In genomic region chr2:162091325-162092007, GRCh38 we compare ENCODE assay signal across 10 cellular contexts. TPM values are rescaled to one million over a fixed set of nuclear protein-coding genes. Genes with fewer than 3 reads are reported as not detected.
DNase-seq lines count a peak whose midpoint lies in the region; ATAC-seq, FAIRE-seq and TF ChIP-seq lines count a peak whose summit lies in the region.
"Had no signal": no experiment of that assay in that cellular context is flagged by ENCODE, and none has a peak within 500 bp of the region (broad histone marks: within the 10 kb centered on the region; RNA-seq: fewer than 3 reads in every experiment).

No MANE protein-coding gene starts in this region.

- CTCF ChIA-PET in HEK293 (lab: Yijun Ruan, JAX), result interaction anchor here (1.1 kb wide), 1 partner anchor 91 kb away, joined by 3 read pairs; no protein-coding TSS in a partner anchor
- CTCF ChIA-PET in HepG2 (lab: Yijun Ruan, JAX; ENCODE audit: low intra/inter-chr PET ratio, low total read pairs), result interaction anchor here (0.7 kb wide), 1 partner anchor 32 kb away, joined by 3 read pairs; no protein-coding TSS in a partner anchor

- H3K36me3 ChIP-seq in HEK293 (ENCODE audit: control insufficient read depth in 2 of 2, insufficient read depth in 1 of 2, low read length in 2 of 2), result no peaks in the 10 kb centered on the region
- H3K36me3 ChIP-seq in adipocyte (ENCODE audit: control insufficient read depth, insufficient read depth, low read length, severe bottlenecking), result no peaks in the 10 kb centered on the region
- H3K36me3 ChIP-seq in HepG2 (replicated peaks in 1 of 2; ENCODE audit: control insufficient read depth in 1 of 2, insufficient read depth in 2 of 2, low read length in 2 of 2), result no peaks in the 10 kb centered on the region

- H3K4me2 ChIP-seq in HepG2 (ENCODE audit: low read depth, low read length), result peak overlapping the region; percentile 3; the same call in 1 of the 2 replicates

- TF ChIP-seq RAD21 in HepG2 (CRISPR knock-in tag; IDR thresholded peaks at IDR 0.05), result peak; percentile 42; the same call in 1 of the 2 replicates

- no peak for TF ChIP-seq CTCF in HEK293 (tag by site-specific recombination; IDR thresholded peaks at IDR 0.05)
- TF ChIP-seq CTCF in HepG2 (CRISPR knock-in tag; IDR thresholded peaks at IDR 0.05), result peak; percentile 70
- no peak for TF ChIP-seq CTCF in lower leg skin (IDR thresholded peaks at IDR 0.05)

- peak in 1 of 2 experiments; percentile 34; a peak in 1 of 4 replicates for TF ChIP-seq EP300 in HepG2 (IDR thresholded peaks at IDR 0.05; ENCODE audit: low read depth in 2 of 2, low read length in 2 of 2)
- no peak for TF ChIP-seq EP300 in HepG2 (CRISPR knock-in tag; IDR thresholded peaks at IDR 0.05; ENCODE audit: borderline replicate concordance)

- H4K20me1 ChIP-seq in HepG2 (ENCODE audit: insufficient read depth, low read length), result no peaks in the 10 kb centered on the region

- ATAC-seq in HepG2 (peak; percentile 87), GM21528 (IDR thresholded peaks at IDR 0.05; ENCODE audit: low FRiP score, unreplicated experiment) (no peak)
- ATAC-seq: activated CD4-positive, CD25-positive, alpha-beta regulatory T cell treated with anti-CD3 and anti-CD28 coated beads, Interleukin-2, amount 50 U/mL, for 24 hours had no signal

- FAIRE-seq in HepG2 (lab: Jason Lieb, UNC), result no peak

- H3K27me3 ChIP-seq in adipocyte (replicated peaks; ENCODE audit: control insufficient read depth, insufficient read depth, low read length) (no peaks in the 10 kb centered on the region), HepG2 (ENCODE audit: control insufficient read depth in 1 of 2, insufficient read depth in 2 of 2, low read length in 2 of 2) (no peaks in the 10 kb centered on the region)

- H3K27ac ChIP-seq in HEK293 (ENCODE audit: extremely low read depth, low read depth, low read length), result no peak overlapping the region
- H3K27ac ChIP-seq in HepG2 (ENCODE audit: extremely low read length, insufficient read depth, low read length), result no peak overlapping the region

- H3K79me2 ChIP-seq in HepG2 (ENCODE audit: insufficient read depth, low read length), result no peaks in the 10 kb centered on the region

- TF ChIP-seq POLR2A in HepG2 (IDR thresholded peaks at IDR 0.05; ENCODE audit: insufficient read depth in 1 of 2, low read depth in 2 of 2, low read length in 2 of 2), result no peak
- no peak for TF ChIP-seq POLR2A in lower leg skin (IDR thresholded peaks at IDR 0.05)

- H3K4me1 ChIP-seq in HEK293 (ENCODE audit: control insufficient read depth, insufficient read depth, low read length) (no peaks in the 10 kb centered on the region), adipocyte (ENCODE audit: control insufficient read depth, insufficient read depth, low read length) (peaks cover 75% of the 10 kb centered on the region), HepG2 (ENCODE audit: insufficient read depth, low read length) (peaks cover 52% of the 10 kb centered on the region)

- no peak overlapping the region for H3K4me3 ChIP-seq in HEK293 (ENCODE audit: low read depth, low read length)
- no peak overlapping the region for H3K4me3 ChIP-seq in adipocyte (ENCODE audit: low read length)
- no peak overlapping the region for H3K4me3 ChIP-seq in HepG2 (replicated peaks in 1 of 3; ENCODE audit: insufficient read depth in 1 of 3, low read depth in 2 of 3, low read length in 3 of 3)
- no peak overlapping the region for H3K4me3 ChIP-seq in lower leg skin (ENCODE audit: low read depth, poor library complexity, severe bottlenecking)

- in situ Hi-C loops in HepG2 (cut with HindIII; ENCODE audit: extremely low pct_ligation_motif_present, low pct_unique_long_range_greater_than_20kb), result no loop called here

- H2AFZ ChIP-seq in HepG2 (ENCODE audit: low read length), result no peak overlapping the region

- DNase-seq in Daoy (ENCODE audit: low read depth) (peak; percentile 6), adipocyte (ENCODE audit: low read depth) (peak; percentile 19), HepG2 (ENCODE audit: low spot score) (peak; percentile 81), activated gamma-delta T cell treated with Interleukin-2 at 50 U/mL for 16 hours (no peak), lower leg skin (ENCODE audit: low spot score in 2 of 2) (no peak), NCI-H510A (lab: John Stamatoyannopoulos, UW) (no peak)
- DNase-seq: erythroblast had no signal

- H3K9ac ChIP-seq in adipocyte (ENCODE audit: low read length) (no peak overlapping the region), HepG2 (ENCODE audit: insufficient read depth, low read depth, low read length) (no peak overlapping the region)

- 67% methylated on average over 7 of the region's 7 CpGs for WGBS in HepG2 (ENCODE audit: low lambda C conversion rate)
- 55 to 68% methylated on average over 7 of the region's 7 CpGs for WGBS in lower leg skin, 2 donors

- intact Hi-C loops in HepG2 (cut with micrococcal nuclease; ENCODE audit: unreplicated experiment) (no loop called here), lower leg skin (cut with DNase I; ENCODE audit: low total_unique reads) (no loop called here)

- BruUV-seq in HepG2 (replicated peaks; lab: Mats Ljungman, UMichigan), result no TSS peak

- POLR2A ChIA-PET in HEK293 (lab: Yijun Ruan, JAX), result interaction anchor here (0.6 kb wide), 1 partner anchor 328 kb away, joined by 4 read pairs; no protein-coding TSS in a partner anchor
- POLR2A ChIA-PET in HepG2 (lab: Yijun Ruan, JAX), result interaction anchor here (0.8 to 4.8 kb wide), 3 partner anchors 15 to 96 kb away, joined by 3 to 41 read pairs (median 5); partner anchors contain the start of gene DPP4

- no peaks in the 10 kb centered on the region for H3K9me3 ChIP-seq in HEK293 (ENCODE audit: control insufficient read depth, insufficient read depth, low read depth, low read length)
- no peaks in the 10 kb centered on the region for H3K9me3 ChIP-seq in adipocyte (ENCODE audit: control insufficient read depth, low read length)
- no peaks in the 10 kb centered on the region for H3K9me3 ChIP-seq in HepG2 (ENCODE audit: low read length)

TF ChIP-seq in HEK293, 187 proteins besides CTCF, POLR2A, EP300 and RAD21:
- TF ChIP-seq ZNF654 (tag by site-specific recombination; IDR thresholded peaks at IDR 0.05; ENCODE audit: low read depth), result peak; percentile 15; the same call in 1 of the 2 replicates
- TF ChIP-seq GLI4 (tag by site-specific recombination; IDR thresholded peaks at IDR 0.05), result no peak
TF ChIP-seq in HEK293: peak in this region for 1.

TF ChIP-seq in HepG2, 621 proteins besides CTCF, POLR2A, EP300 and RAD21 (continues in another document):
- TF ChIP-seq SOX6 (IDR thresholded peaks at IDR 0.05) (no peak), SOX6 (CRISPR knock-in tag; IDR thresholded peaks at IDR 0.05) (peak; percentile 53; the same call in 1 of the 2 replicates), IRF2 (CRISPR knock-in tag; IDR thresholded peaks at IDR 0.05) (0 out of 2 replicates have a peak, but pooled peaks have one; percentile 20), DPF2 (CRISPR knock-in tag; IDR thresholded peaks at IDR 0.05; ENCODE audit: borderline replicate concordance, low read depth) (no peak), ATF7-NPFF (CRISPR knock-in tag; IDR thresholded peaks at IDR 0.05; ENCODE audit: low read depth) (no peak), SP4 (CRISPR knock-in tag; IDR thresholded peaks at IDR 0.05) (0 out of 2 replicates have a peak, but pooled peaks have one; percentile 24), POGZ (CRISPR knock-in tag; IDR thresholded peaks at IDR 0.05) (0 out of 2 replicates have a peak, but pooled peaks have one; percentile 16), MIER3 (CRISPR knock-in tag; IDR thresholded peaks at IDR 0.05; ENCODE audit: borderline replicate concordance) (peak; percentile 22; the same call in 1 of the 2 replicates), ZNF770 (CRISPR knock-in tag; IDR thresholded peaks at IDR 0.05) (peak; percentile 75)

RNA-seq across cellular contexts. Expression of gene DPP4, which starts 17.5 kb away (rescaled TPM):
- 0.03 and 0.17 TPM in 2 replicates for total RNA-seq in Daoy (2014; rRNA removed; shearing (Covaris generic))
- 57.2 and 109 TPM in 2 replicates for total RNA-seq in HepG2 (2016; rRNA removed; fragmentation: Illumina TruSeq; extraction: Trizol)
- total RNA-seq in HepG2 (2016; cell fraction: cytosol; rRNA removed; fragmentation: Illumina TruSeq; extraction: Trizol; ENCODE audit: low read depth), result 9.0 and 9.9 TPM in 2 replicates
- total RNA-seq in HepG2 (2016; cell fraction: insoluble cytoplasmic fraction; rRNA removed; fragmentation: Illumina TruSeq; extraction: Trizol), result 54.8 and 107 TPM in 2 replicates
- total RNA-seq in HepG2 (2016; cell fraction: membrane; rRNA removed; fragmentation: Illumina TruSeq; extraction: Trizol), result 22.6 and 24.7 TPM in 2 replicates
- 123 and 147 TPM in 2 replicates for total RNA-seq in HepG2 (2016; cell fraction: nucleus; rRNA removed; fragmentation: Illumina TruSeq; extraction: Trizol)
- polyA plus RNA-seq in HepG2 (2011; rRNA removed), result 37.7 and 39.4 TPM in 2 replicates
- polyA plus RNA-seq in HepG2 (2011; cell fraction: cytosol; rRNA removed), result 32.1 and 39.3 TPM in 2 replicates
- 35.3 and 41.8 TPM in 2 replicates for polyA plus RNA-seq in HepG2 (2011; cell fraction: nucleus; rRNA removed)
- 85.0 and 97.7 TPM in 2 replicates for polyA plus RNA-seq in HepG2 (2012)
- polyA plus RNA-seq in HepG2 (2016; cell fraction: cytosol; fragmentation: Illumina TruSeq; extraction: Trizol; ENCODE audit: low read depth), result 7.7 and 8.0 TPM in 2 replicates
- polyA plus RNA-seq in HepG2 (2016; cell fraction: insoluble cytoplasmic fraction; fragmentation: Illumina TruSeq; extraction: Trizol; ENCODE audit: low read depth), result 38.7 and 39.5 TPM in 2 replicates
- 14.9 and 16.9 TPM in 2 replicates for polyA plus RNA-seq in HepG2 (2016; cell fraction: membrane; fragmentation: Illumina TruSeq; extraction: Trizol; ENCODE audit: low read depth)
- 95.1 and 96.2 TPM in 2 replicates for polyA plus RNA-seq in HepG2 (2016; cell fraction: nucleus; fragmentation: Illumina TruSeq; extraction: Trizol; ENCODE audit: insufficient read depth, low read depth)
- 175 TPM in 1 of 2 replicates, not detected in the other for polyA minus RNA-seq in HepG2 (2011; rRNA and poly(A)+ RNA removed; ENCODE audit: low replicate concordance)
- polyA minus RNA-seq in HepG2 (2011; cell fraction: cytosol; rRNA and poly(A)+ RNA removed), result 57.2 and 81.0 TPM in 2 replicates
- polyA minus RNA-seq in HepG2 (2011; cell fraction: nucleus; rRNA and poly(A)+ RNA removed), result 147 and 149 TPM in 2 replicates
- 1 to 10 TPM; 3.2 to 6.4 (median 5.1) TPM for total RNA-seq in lower leg skin

Comparison
In these comparisons a context has a peak if more than half of its experiments do, and no peak if none do; other contexts are left out.
1. DNase-seq: peak in Daoy (single experiment), adipocyte (single experiment) and HepG2 (single experiment); none in activated gamma-delta T cell treated with Interleukin-2 at 50 U/mL for 16 hours (single experiment), lower leg skin (0 of 2) and NCI-H510A (single experiment).